17 cellular contexts compared by ENCODE assay signal in the genomic region with DNA sequence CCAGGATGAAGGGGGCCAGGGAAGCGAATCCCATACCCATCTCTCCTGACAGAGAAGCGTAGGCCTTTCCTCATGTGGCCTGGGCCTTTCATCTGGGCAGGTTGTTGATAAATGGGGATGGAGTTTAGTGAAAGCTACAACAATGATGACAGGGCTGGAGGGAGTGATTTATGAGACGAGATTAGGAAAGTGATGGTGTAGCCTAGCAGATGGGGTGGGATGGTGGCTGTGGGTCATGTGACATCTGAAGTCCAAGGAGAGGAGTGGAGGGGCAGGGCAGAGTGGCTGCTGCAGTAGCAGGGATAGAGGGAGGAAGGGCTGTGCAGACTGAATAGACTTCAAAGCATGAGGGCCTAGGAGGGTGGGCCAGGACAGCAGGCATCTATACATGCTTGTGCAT.
"Had no signal": no experiment of that assay in that cellular context is flagged by ENCODE, and none has a peak within 500 bp of the region (broad histone marks: within the 10 kb centered on the region; RNA-seq: fewer than 3 reads in every experiment).

No MANE protein-coding gene starts in this region.

- H3K27ac Mint-ChIP-seq: stimulated activated memory B cell treated with anti-CD40 and anti-IgM and Interleukin-4, amounts not matched to agents 10 μg/mL and 1 μg/mL and 100 μg/mL, for 72 hours had no signal

- DNase-seq: effector memory CD4-positive, alpha-beta T cell; heart left ventricle; hippocampal formation; mammary epithelial cell; naive thymus-derived CD4-positive, alpha-beta T cell; retina; spleen; stimulated activated CD4-positive, alpha-beta T cell treated with anti-CD3 and anti-CD28 coated beads, Interleukin-15, amount 100 ng/mL, for 24 hours; stimulated activated CD4-positive, alpha-beta T cell treated with anti-CD3 and anti-CD28 coated beads, Interleukin-1b, Interleukin-23, amount 100 ng/mL, for 48 hours; stimulated activated CD4-positive, alpha-beta T cell treated with anti-CD3 and anti-CD28 coated beads, Interleukin-4, amount 100 ng/mL, for 24 hours; stomach; transverse colon had no signal

- ATAC-seq: esophagus mucosa; heart left ventricle; left lobe of liver; naive thymus-derived CD4-positive, alpha-beta T cell; psoas muscle; sciatic nerve; stimulated activated memory B cell treated with anti-CD40 and anti-IgM and Interleukin-4, amounts not matched to agents 10 μg/mL and 1 μg/mL and 100 μg/mL, for 72 hours had no signal

- H3K27me3 Mint-ChIP-seq: naive thymus-derived CD4-positive, alpha-beta T cell; stimulated activated memory B cell treated with anti-CD40 and anti-IgM and Interleukin-4, amounts not matched to agents 10 μg/mL and 1 μg/mL and 100 μg/mL, for 72 hours had no signal

- H3K4me3 Mint-ChIP-seq: naive thymus-derived CD4-positive, alpha-beta T cell; stimulated activated memory B cell treated with anti-CD40 and anti-IgM and Interleukin-4, amounts not matched to agents 10 μg/mL and 1 μg/mL and 100 μg/mL, for 72 hours had no signal

- H3K4me1 Mint-ChIP-seq: stimulated activated memory B cell treated with anti-CD40 and anti-IgM and Interleukin-4, amounts not matched to agents 10 μg/mL and 1 μg/mL and 100 μg/mL, for 72 hours had no signal
